In genomic region chr12:120000556-120000955, GRCh38 we compare ENCODE assay signal across 16 cellular contexts. TPM values are rescaled to one million over a fixed set of nuclear protein-coding genes. Genes with fewer than 3 reads are reported as not detected.
DNase-seq lines count a peak whose midpoint lies in the region; ATAC-seq lines count a peak whose summit lies in the region.
"Had no signal": no experiment of that assay in that cellular context is flagged by ENCODE, and none has a peak within 500 bp of the region (broad histone marks: within the 10 kb centered on the region; RNA-seq: fewer than 3 reads in every experiment).

No MANE protein-coding gene starts in this region.

- H3K27ac Mint-ChIP-seq in activated CD4-positive, alpha-beta T cell treated with anti-CD3 and anti-CD28 coated beads for 36 hours = peak overlapping the region; percentile 44
- H3K27ac Mint-ChIP-seq in activated naive CD8-positive, alpha-beta T cell treated with anti-CD3 and anti-CD28 coated beads, Interleukin-2, amount 50 U/mL, for 24 hours = peak overlapping the region; percentile 37
- H3K27ac Mint-ChIP-seq in activated naive CD8-positive, alpha-beta T cell treated with anti-CD3 and anti-CD28 coated beads for 36 hours = no peak overlapping the region
- H3K27ac Mint-ChIP-seq: CD14-positive monocyte, GM23338 had no signal

- no peak for ATAC-seq in activated CD4-positive, alpha-beta T cell treated with anti-CD3 and anti-CD28 coated beads for 36 hours
- ATAC-seq in activated naive CD8-positive, alpha-beta T cell treated with anti-CD3 and anti-CD28 coated beads, Interleukin-2, amount 50 U/mL, for 24 hours = no peak
- peak; percentile 78 for ATAC-seq in left lobe of liver
- ATAC-seq: GM23338 had no signal

- CTCF ChIA-PET in activated CD4-positive, alpha-beta T cell treated with anti-CD3 and anti-CD28 coated beads for 36 hours (lab: Charles Lee) = no interaction called here

- POLR2A ChIA-PET in activated CD4-positive, alpha-beta T cell treated with anti-CD3 and anti-CD28 coated beads for 36 hours (lab: Charles Lee) = interaction anchor here (0.5 to 1.2 kb wide), 2 partner anchors 45 to 119 kb away, joined by 4 to 5 read pairs; no protein-coding TSS in a partner anchor

- intact Hi-C loops in activated CD4-positive, alpha-beta T cell treated with anti-CD3 and anti-CD28 coated beads for 36 hours (cut with DNase I, micrococcal nuclease) = no loop called here

- no peak overlapping the region for H3K4me3 Mint-ChIP-seq in activated CD4-positive, alpha-beta T cell treated with anti-CD3 and anti-CD28 coated beads for 36 hours
- H3K4me3 Mint-ChIP-seq in activated naive CD8-positive, alpha-beta T cell treated with anti-CD3 and anti-CD28 coated beads, Interleukin-2, amount 50 U/mL, for 24 hours = no peak overlapping the region
- no peak overlapping the region for H3K4me3 Mint-ChIP-seq in activated naive CD8-positive, alpha-beta T cell treated with anti-CD3 and anti-CD28 coated beads for 36 hours
- H3K4me3 Mint-ChIP-seq: CD14-positive monocyte; CD8-positive, alpha-beta memory T cell; GM23338 had no signal

- DNase-seq in activated CD4-positive, alpha-beta T cell treated with anti-CD3 and anti-CD28 coated beads for 36 hours = no peak
- no peak for DNase-seq in activated CD4-positive, alpha-beta T cell treated with anti-CD3 and anti-CD28 coated beads, Interleukin-2, amount 50 U/mL, for 4 hours
- no peak for DNase-seq in activated naive CD8-positive, alpha-beta T cell treated with anti-CD3 and anti-CD28 coated beads, Interleukin-2, amount 50 U/mL, for 24 hours
- no peak for DNase-seq in activated naive CD8-positive, alpha-beta T cell treated with anti-CD3 and anti-CD28 coated beads for 36 hours
- DNase-seq in left lobe of liver (ENCODE audit: low spot score) (no peak), occipital lobe (lab: John Stamatoyannopoulos, UW) (no peak), amygdala (lab: John Stamatoyannopoulos, UW) (no peak), putamen (ENCODE audit: low spot score) (no peak)
- DNase-seq: Caco-2; CD8-positive, alpha-beta memory T cell; DND-41; GDM1; H7 had no signal

- H3K36me3 Mint-ChIP-seq in activated CD4-positive, alpha-beta T cell treated with anti-CD3 and anti-CD28 coated beads for 36 hours (ENCODE audit: low read depth) = peaks cover 75% of the 10 kb centered on the region
- peaks cover 83% of the 10 kb centered on the region for H3K36me3 Mint-ChIP-seq in activated naive CD8-positive, alpha-beta T cell treated with anti-CD3 and anti-CD28 coated beads, Interleukin-2, amount 50 U/mL, for 24 hours (ENCODE audit: low read depth)
- H3K36me3 Mint-ChIP-seq in activated naive CD8-positive, alpha-beta T cell treated with anti-CD3 and anti-CD28 coated beads for 36 hours = peaks cover 67% of the 10 kb centered on the region
- H3K36me3 Mint-ChIP-seq: CD14-positive monocyte had no signal

- H3K9me3 Mint-ChIP-seq in activated CD4-positive, alpha-beta T cell treated with anti-CD3 and anti-CD28 coated beads for 36 hours (ENCODE audit: low read depth) = no peaks in the 10 kb centered on the region
- no peaks in the 10 kb centered on the region for H3K9me3 Mint-ChIP-seq in activated naive CD8-positive, alpha-beta T cell treated with anti-CD3 and anti-CD28 coated beads, Interleukin-2, amount 50 U/mL, for 24 hours
- H3K9me3 Mint-ChIP-seq in activated naive CD8-positive, alpha-beta T cell treated with anti-CD3 and anti-CD28 coated beads for 36 hours = no peaks in the 10 kb centered on the region
- H3K9me3 Mint-ChIP-seq: CD8-positive, alpha-beta memory T cell; GM23338 had no signal

- no peaks in the 10 kb centered on the region for H3K27me3 Mint-ChIP-seq in activated CD4-positive, alpha-beta T cell treated with anti-CD3 and anti-CD28 coated beads for 36 hours
- no peaks in the 10 kb centered on the region for H3K27me3 Mint-ChIP-seq in activated naive CD8-positive, alpha-beta T cell treated with anti-CD3 and anti-CD28 coated beads, Interleukin-2, amount 50 U/mL, for 24 hours
- no peaks in the 10 kb centered on the region for H3K27me3 Mint-ChIP-seq in activated naive CD8-positive, alpha-beta T cell treated with anti-CD3 and anti-CD28 coated beads for 36 hours

- H3K4me1 Mint-ChIP-seq in activated CD4-positive, alpha-beta T cell treated with anti-CD3 and anti-CD28 coated beads for 36 hours = peaks cover 71% of the 10 kb centered on the region
- peaks cover 63% of the 10 kb centered on the region for H3K4me1 Mint-ChIP-seq in activated naive CD8-positive, alpha-beta T cell treated with anti-CD3 and anti-CD28 coated beads, Interleukin-2, amount 50 U/mL, for 24 hours
- H3K4me1 Mint-ChIP-seq in activated naive CD8-positive, alpha-beta T cell treated with anti-CD3 and anti-CD28 coated beads for 36 hours = peaks cover 28% of the 10 kb centered on the region
- H3K4me1 Mint-ChIP-seq: CD14-positive monocyte had no signal

RNA-seq across cellular contexts. Expression of gene BICDL1, which starts 11.5 kb away (rescaled TPM):
- 100 to 1,000 TPM; 106 to 132 TPM for total RNA-seq in activated CD4-positive, alpha-beta T cell treated with anti-CD3 and anti-CD28 coated beads for 36 hours
- total RNA-seq in activated naive CD8-positive, alpha-beta T cell treated with anti-CD3 and anti-CD28 coated beads for 36 hours = 10 to 100 TPM; 62.7 to 63.7 TPM
- total RNA-seq in left lobe of liver (9.4 TPM), occipital lobe (25.4 TPM)
- total RNA-seq: HT1080 had no signal
